Comparison of ENCODE assay signal across 8 cellular contexts in genomic region chr12:51369581-51369980, GRCh38. TPM values are rescaled to one million over a fixed set of nuclear protein-coding genes. Genes with fewer than 3 reads are reported as not detected.
DNase-seq lines count a peak whose midpoint lies in the region; ATAC-seq and TF ChIP-seq lines count a peak whose summit lies in the region.
"Had no signal": no experiment of that assay in that cellular context is flagged by ENCODE, and none has a peak within 500 bp of the region (broad histone marks: within the 10 kb centered on the region; RNA-seq: fewer than 3 reads in every experiment).

No MANE protein-coding gene starts in this region.

- peak overlapping the region; percentile 85 for H2AK5ac ChIP-seq in IMR-90 (ENCODE audit: low read depth, low read length)

- H3K4me1 Mint-ChIP-seq in WTC11: peaks cover 28% of the 10 kb centered on the region
- peaks cover 28% of the 10 kb centered on the region for H3K4me1 Mint-ChIP-seq in nephron

- H2BK15ac ChIP-seq in IMR-90 (ENCODE audit: low read depth, low read length): peak overlapping the region; percentile 48; the same call in 1 of the 3 replicates

- no peak overlapping the region for H3K18ac ChIP-seq in IMR-90 (ENCODE audit: low read depth, low read length)

- no peak overlapping the region for H3K4me3 ChIP-seq in IMR-90 (ENCODE audit: insufficient read depth, low read depth, low read length)
- H3K4me3 ChIP-seq: colonic mucosa had no signal

- H3K4me1 ChIP-seq in IMR-90 (ENCODE audit: control insufficient read depth, insufficient read depth, low read length): peaks cover 12% of the 10 kb centered on the region
- H3K4me1 ChIP-seq: colonic mucosa had no signal

- peak overlapping the region; percentile 79 for H2AK9ac ChIP-seq in IMR-90 (replicated peaks; ENCODE audit: low read depth, low read length, poor library complexity)

- H4K20me1 ChIP-seq in IMR-90 (ENCODE audit: insufficient read depth, low read length): no peaks in the 10 kb centered on the region

- H3K9ac ChIP-seq in IMR-90 (ENCODE audit: low read depth, low read length): no peak overlapping the region

- no peak for TF ChIP-seq RAD21 in IMR-90 (IDR thresholded peaks at IDR 0.05; ENCODE audit: low read length)

- no peak for TF ChIP-seq POLR2A in IMR-90 (IDR thresholded peaks at IDR 0.05; ENCODE audit: low read depth, low read length)

- H3K36me3 ChIP-seq in IMR-90 (ENCODE audit: control insufficient read depth, insufficient read depth, low read length): no peaks in the 10 kb centered on the region
- H3K36me3 ChIP-seq: colonic mucosa had no signal

- no peak overlapping the region for H3K56ac ChIP-seq in IMR-90 (ENCODE audit: extremely low read depth, insufficient read depth, low read length)

- H3K27me3 Mint-ChIP-seq in WTC11 (ENCODE audit: low read depth): no peaks in the 10 kb centered on the region
- H3K27me3 Mint-ChIP-seq in nephron (ENCODE audit: low read depth): peaks cover 9% of the 10 kb centered on the region

- H3K4me2 ChIP-seq in IMR-90 (ENCODE audit: low read depth, low read length): no peak overlapping the region

- H3K14ac ChIP-seq in IMR-90 (replicated peaks; ENCODE audit: low read depth, low read length): peak overlapping the region; percentile 53; the same call in 1 of the 2 replicates

- H3K9me3 ChIP-seq in IMR-90 (ENCODE audit: control insufficient read depth, insufficient read depth, low read length): no peaks in the 10 kb centered on the region
- H3K9me3 ChIP-seq: colonic mucosa had no signal

- peak overlapping the region; percentile 61 for H2BK120ac ChIP-seq in IMR-90 (ENCODE audit: low read depth, low read length)

- no peak overlapping the region for H4K91ac ChIP-seq in IMR-90 (ENCODE audit: insufficient read depth, low read depth, low read length)

- no peak overlapping the region for H4K5ac ChIP-seq in IMR-90 (ENCODE audit: low read depth, low read length)

- 100% methylated on average over 1 of the region's 4 CpGs; no CpG with 5 or more reads in 1 of the 2 experiments for WGBS in IMR-90 (ENCODE audit: extremely low coverage in 2 of 2, insufficient read length in 1 of 2), 2 experiments

- in situ Hi-C loops in IMR-90 (cut with MboI; ENCODE audit: low sequenced_read_pairs): loop anchor here (25.0 kb wide), 1 partner anchor 857 kb away; the partner anchor contains the start of gene DIP2B

- H3K9me3 Mint-ChIP-seq in WTC11 (no peaks in the 10 kb centered on the region), nephron (no peaks in the 10 kb centered on the region)

- no TSS peak for BruUV-seq in IMR-90 (replicated peaks; lab: Mats Ljungman, UMichigan)

- DNase-seq in IMR-90 (no peak), WTC11 (ENCODE audit: low spot score) (no peak), NCI-H510A (lab: John Stamatoyannopoulos, UW) (no peak), T-helper 9 cell (no peak), NCI-H526 (lab: John Stamatoyannopoulos, UW) (no peak)
- DNase-seq: foreskin keratinocyte had no signal

- H2BK5ac ChIP-seq in IMR-90 (ENCODE audit: low read depth, low read length, poor library complexity, severe bottlenecking): no peak overlapping the region

- H2BK20ac ChIP-seq in IMR-90 (ENCODE audit: low read depth, low read length): no peak overlapping the region; the same call in 1 of the 2 replicates

- dilution Hi-C loops in IMR-90 (cut with HindIII; ENCODE audit: low sequenced_read_pairs, unreplicated experiment): no loop called here

- H3K4ac ChIP-seq in IMR-90 (ENCODE audit: low read depth, low read length): peak overlapping the region; percentile 39

- peaks cover 0 to 29% of the 10 kb centered on the region in 2 experiments; a peak in 1 of 4 replicates for H3K79me1 ChIP-seq in IMR-90 (ENCODE audit: low read depth in 1 of 2, low read length in 2 of 2)

- H3K27ac Mint-ChIP-seq in WTC11 (peak overlapping the region; percentile 30), nephron (peak overlapping the region in 2 of 3 experiments; percentile 0 to 1)

- CTCF ChIA-PET in IMR-90 (lab: Yijun Ruan, JAX) (no interaction called here), WTC11 (lab: Charles Lee) (no interaction called here)

- peaks cover 20% of the 10 kb centered on the region for H3K9me1 ChIP-seq in IMR-90 (ENCODE audit: insufficient read depth, low read length)

- H3K36me3 Mint-ChIP-seq in WTC11 (peaks cover 18% of the 10 kb centered on the region), nephron (ENCODE audit: low read depth) (no peaks in the 10 kb centered on the region)

- H2AFZ ChIP-seq in IMR-90 (replicated peaks; ENCODE audit: low read length, poor library complexity): peak overlapping the region; percentile 57

- H3K23ac ChIP-seq in IMR-90 (ENCODE audit: low read depth, low read length): no peak overlapping the region

- no peaks in the 10 kb centered on the region for H3K27me3 ChIP-seq in IMR-90 (ENCODE audit: control insufficient read depth, insufficient read depth, low read length)
- H3K27me3 ChIP-seq: colonic mucosa, foreskin keratinocyte had no signal

- no peak overlapping the region for H3K27ac ChIP-seq in IMR-90 (ENCODE audit: insufficient read depth, low read length)
- H3K27ac ChIP-seq: colonic mucosa, foreskin keratinocyte had no signal

- H3K4me3 Mint-ChIP-seq in WTC11: no peak overlapping the region
- no peak overlapping the region for H3K4me3 Mint-ChIP-seq in nephron

- no peak for ATAC-seq in IMR-90 (ENCODE audit: low read depth)
- ATAC-seq in WTC11: no peak
- ATAC-seq: foreskin keratinocyte had no signal

- peak overlapping the region in 1 of 2 experiments; percentile 43; a peak in 1 of 4 replicates for H4K8ac ChIP-seq in IMR-90 (ENCODE audit: low read depth in 2 of 2, low read length in 2 of 2)

- POLR2A ChIA-PET in IMR-90 (lab: Charles Lee; ENCODE audit: unreplicated experiment): no interaction called here
- POLR2A ChIA-PET in WTC11 (lab: Charles Lee): no interaction called here

- intact Hi-C loops in IMR-90 (cut with micrococcal nuclease): no loop called here

- TF ChIP-seq CTCF in IMR-90 (conservative IDR thresholded peaks at IDR 0.05; ENCODE audit: low read depth, low read length) (no peak), WTC11 (IDR thresholded peaks at IDR 0.05) (no peak), nephron (IDR thresholded peaks at IDR 0.05; ENCODE audit: unreplicated experiment in 3 of 3) (no peak)

TF ChIP-seq in IMR-90, 13 proteins besides CTCF, POLR2A, EP300 and RAD21 (continues in another document):
- no peak for TF ChIP-seq RCOR1 (IDR thresholded peaks at IDR 0.05; ENCODE audit: insufficient replicate concordance, low read length)
- TF ChIP-seq CHD1 (IDR thresholded peaks at IDR 0.05; ENCODE audit: low read depth, low read length): no peak
- no peak for TF ChIP-seq NFE2L2 (IDR thresholded peaks at IDR 0.05; ENCODE audit: low read depth, low read length)
- TF ChIP-seq MAZ (IDR thresholded peaks at IDR 0.05; ENCODE audit: borderline replicate concordance, low read depth, low read length): no peak
- TF ChIP-seq BHLHE40 (IDR thresholded peaks at IDR 0.05; ENCODE audit: low read depth, low read length): no peak
- TF ChIP-seq FOS (IDR thresholded peaks at IDR 0.05; ENCODE audit: low read depth, low read length): no peak
- TF ChIP-seq RFX5 (IDR thresholded peaks at IDR 0.05; ENCODE audit: low read depth, low read length): no peak
- no peak for TF ChIP-seq MXI1 (IDR thresholded peaks at IDR 0.05; ENCODE audit: borderline replicate concordance, low read depth, low read length)
- TF ChIP-seq MAFK (IDR thresholded peaks at IDR 0.05; ENCODE audit: low read depth, low read length): no peak
- TF ChIP-seq CEBPB (IDR thresholded peaks at IDR 0.05; ENCODE audit: low read depth, low read length): no peak
- TF ChIP-seq SMC3 (IDR thresholded peaks at IDR 0.05; ENCODE audit: low read depth, low read length): no peak

TF ChIP-seq in WTC11, 78 proteins besides CTCF, POLR2A, EP300 and RAD21 (continues in another document):
- no peak for TF ChIP-seq USF2 (CRISPR knock-in tag; IDR thresholded peaks at IDR 0.05)

RNA-seq across cellular contexts. Expression of gene GALNT6, which starts 21.6 kb away (rescaled TPM):
- 21.4 and 23.7 TPM in 2 replicates for total RNA-seq in IMR-90 (2012; rRNA removed)
- 16.4 and 17.1 TPM in 2 replicates for polyA plus RNA-seq in IMR-90 (2012; rRNA removed)
- polyA plus RNA-seq in IMR-90 (2012; cell fraction: cytosol; rRNA removed): 10.8 and 12.1 TPM in 2 replicates
- polyA plus RNA-seq in IMR-90 (2012; cell fraction: nucleus; rRNA removed; ENCODE audit: low replicate concordance): 8.3 and 10.0 TPM in 2 replicates
- total RNA-seq in WTC11 (2021): 11.0 to 18.3 TPM (median 11.2 TPM) in 3 replicates

RNA-seq across cellular contexts. Expression of gene CELA1, which starts 23.1 kb away (rescaled TPM):
- total RNA-seq in IMR-90 (2012; rRNA removed) (not detected in 2 replicates), WTC11 (2021) (not detected in 3 replicates)
- polyA plus RNA-seq in IMR-90 (2012; rRNA removed): not detected in 2 replicates
- polyA plus RNA-seq in IMR-90 (2012; cell fraction: cytosol; rRNA removed): 0.08 TPM in 1 of 2 replicates, not detected in the other
- polyA plus RNA-seq in IMR-90 (2012; cell fraction: nucleus; rRNA removed; ENCODE audit: low replicate concordance): 0.23 TPM in 1 of 2 replicates, not detected in the other
- total RNA-seq: colonic mucosa, foreskin keratinocyte had no signal
- polyA plus RNA-seq: foreskin keratinocyte had no signal

RNA-seq across cellular contexts. Expression of gene BIN2, which starts 45.6 kb away (rescaled TPM):
- total RNA-seq in IMR-90 (2012; rRNA removed): not detected in 2 replicates
- polyA plus RNA-seq in IMR-90 (2012; rRNA removed): not detected in 2 replicates
- polyA plus RNA-seq in IMR-90 (2012; cell fraction: cytosol; rRNA removed): not detected in 2 replicates
- not detected in 2 replicates for polyA plus RNA-seq in IMR-90 (2012; cell fraction: nucleus; rRNA removed; ENCODE audit: low replicate concordance)
- 0.14 to 0.44 TPM (median 0.20 TPM) in 3 replicates for total RNA-seq in WTC11 (2021)
- total RNA-seq: foreskin keratinocyte had no signal
- polyA plus RNA-seq: foreskin keratinocyte had no signal

RNA-seq across cellular contexts. Expression of gene SLC4A8, which starts 55.0 kb away (rescaled TPM):
- 4.4 and 5.2 TPM in 2 replicates for total RNA-seq in IMR-90 (2012; rRNA removed)
- polyA plus RNA-seq in IMR-90 (2012; rRNA removed): 3.1 and 3.2 TPM in 2 replicates
- 1.0 and 3.3 TPM in 2 replicates for polyA plus RNA-seq in IMR-90 (2012; cell fraction: cytosol; rRNA removed)
- polyA plus RNA-seq in IMR-90 (2012; cell fraction: nucleus; rRNA removed; ENCODE audit: low replicate concordance): 1.7 and 5.6 TPM in 2 replicates
- 13.1 to 23.5 TPM (median 16.9 TPM) in 3 replicates for total RNA-seq in WTC11 (2021)
